23 cellular contexts compared by ENCODE assay signal in genomic region chr2:210428415-210429179, GRCh38. TPM values are rescaled to one million over a fixed set of nuclear protein-coding genes. Genes with fewer than 3 reads are reported as not detected.
DNase-seq lines count a peak whose midpoint lies in the region; ATAC-seq and TF ChIP-seq lines count a peak whose summit lies in the region.
"Had no signal": no experiment of that assay in that cellular context is flagged by ENCODE, and none has a peak within 500 bp of the region (broad histone marks: within the 10 kb centered on the region; RNA-seq: fewer than 3 reads in every experiment).

No MANE protein-coding gene starts in this region.

- no peaks in the 10 kb centered on the region for H4K20me1 ChIP-seq in PC-3 (ENCODE audit: low read length)
- no peaks in the 10 kb centered on the region for H4K20me1 ChIP-seq in osteoblast (ENCODE audit: insufficient read depth, low read length)

- intact Hi-C loops in PC-3 (cut with micrococcal nuclease) (loop anchor here (5.0 kb wide), 1 partner anchor 1046 kb away; no protein-coding TSS in a partner anchor), sciatic nerve (cut with DNase I) (no loop called here)

- H3K4me1 ChIP-seq in PC-3 (ENCODE audit: insufficient read depth, low read length) (no peaks in the 10 kb centered on the region), osteoblast (ENCODE audit: insufficient read depth, low read length) (peaks cover 3% of the 10 kb centered on the region)
- H3K4me1 ChIP-seq: breast epithelium, neural progenitor cell had no signal

- H2AFZ ChIP-seq in PC-3 (ENCODE audit: low read length) = no peak overlapping the region
- H2AFZ ChIP-seq in osteoblast (ENCODE audit: low read length) = no peak overlapping the region
- H2AFZ ChIP-seq: neural progenitor cell had no signal

- no peaks in the 10 kb centered on the region for H3F3A ChIP-seq in PC-3 (ENCODE audit: low read length, unreplicated experiment)

- H3K9me2 ChIP-seq in PC-3 (replicated peaks; ENCODE audit: low read length) = no peaks in the 10 kb centered on the region

- no TSS peak for BruUV-seq in PC-3 (replicated peaks; lab: Mats Ljungman, UMichigan)

- ATAC-seq in PC-3 (no peak; the same call in 1 of the 2 replicates), sciatic nerve (peak; percentile 89), HG03457 (IDR thresholded peaks at IDR 0.05; ENCODE audit: unreplicated experiment) (no peak)
- no peak for ATAC-seq in activated CD8-positive, alpha-beta memory T cell treated with anti-CD3 and anti-CD28 coated beads, Interleukin-2, amount 10 ng/mL, durations not matched to agents 7 days and 5 days
- ATAC-seq: T-cell had no signal

- H3K9ac ChIP-seq in PC-3 (ENCODE audit: low read length) = no peak overlapping the region
- H3K9ac ChIP-seq: neural progenitor cell had no signal

- POLR2A ChIA-PET in PC-3 (lab: Charles Lee; ENCODE audit: unreplicated experiment) = no interaction called here

- H3K27ac Mint-ChIP-seq in activated CD8-positive, alpha-beta memory T cell treated with anti-CD3 and anti-CD28 coated beads, Interleukin-2, amount 10 ng/mL, durations not matched to agents 7 days and 5 days = no peak overlapping the region
- H3K27ac Mint-ChIP-seq: CD14-positive monocyte, neural progenitor cell, T-cell had no signal

- no peaks in the 10 kb centered on the region for H3K27me3 Mint-ChIP-seq in activated CD8-positive, alpha-beta memory T cell treated with anti-CD3 and anti-CD28 coated beads, Interleukin-2, amount 10 ng/mL, durations not matched to agents 7 days and 5 days
- H3K27me3 Mint-ChIP-seq: T-cell had no signal

- peaks cover 5% of the 10 kb centered on the region for H3K4me1 Mint-ChIP-seq in activated CD8-positive, alpha-beta memory T cell treated with anti-CD3 and anti-CD28 coated beads, Interleukin-2, amount 10 ng/mL, durations not matched to agents 7 days and 5 days
- H3K4me1 Mint-ChIP-seq: CD14-positive monocyte, neural progenitor cell, T-cell had no signal

- H3K9me3 Mint-ChIP-seq in activated CD8-positive, alpha-beta memory T cell treated with anti-CD3 and anti-CD28 coated beads, Interleukin-2, amount 10 ng/mL, durations not matched to agents 7 days and 5 days (ENCODE audit: low read depth) = peaks cover 11% of the 10 kb centered on the region

- H3K4me3 ChIP-seq in AG10803 (ENCODE audit: low read length) (no peak overlapping the region), PC-3 (ENCODE audit: low read length) (no peak overlapping the region), osteoblast (ENCODE audit: insufficient read depth, low read length) (no peak overlapping the region)
- H3K4me3 ChIP-seq: breast epithelium, heart right ventricle, left ventricle myocardium inferior, neural progenitor cell, vagina had no signal

- H3K4me2 ChIP-seq in PC-3 (ENCODE audit: low read length) = no peak overlapping the region
- H3K4me2 ChIP-seq in osteoblast (ENCODE audit: insufficient read depth, low read length) = no peak overlapping the region
- H3K4me2 ChIP-seq: neural progenitor cell had no signal

- DNase-seq in AG10803 (ENCODE audit: low read depth) (peak; percentile 1), PC-3 (peak; percentile 16), fibroblast of gingiva (ENCODE audit: low read depth) (peak; percentile 94), sciatic nerve (ENCODE audit: low spot score) (no peak), osteoblast (ENCODE audit: insufficient read length, low spot score, missing footprints) (no peak), NCI-H128 (lab: John Stamatoyannopoulos, UW; ENCODE audit: unreplicated experiment) (no peak)
- DNase-seq in activated CD8-positive, alpha-beta memory T cell treated with anti-CD3 and anti-CD28 coated beads, Interleukin-2, amount 10 ng/mL, durations not matched to agents 7 days and 5 days = no peak
- DNase-seq: activated CD4-positive, alpha-beta T cell treated with anti-CD3 and anti-CD28 coated beads for 48 hours; activated CD8-positive, alpha-beta memory T cell treated with anti-CD3 and anti-CD28 coated beads, Interleukin-2, amount 50 U/mL, for 4 hours; activated effector memory CD4-positive, alpha-beta T cell treated with Interleukin-2 at 50 U/mL for 16 hours; DMS153; erythroblast; heart right ventricle; left ventricle myocardium inferior; NCI-H1436; NCI-H226; OCI-M1; T-cell had no signal

- peaks cover 4% of the 10 kb centered on the region; the same call in 1 of the 2 replicates for H3K9me3 ChIP-seq in PC-3 (ENCODE audit: low read length)
- no peaks in the 10 kb centered on the region for H3K9me3 ChIP-seq in osteoblast (ENCODE audit: low read depth, low read length)
- H3K9me3 ChIP-seq: vagina had no signal

- no peak for TF ChIP-seq CTCF in AG10803 (conservative IDR thresholded peaks at IDR 0.05; ENCODE audit: low read length)
- TF ChIP-seq CTCF in PC-3 (conservative IDR thresholded peaks at IDR 0.05; ENCODE audit: low read depth, low read length) = no peak
- no peak for TF ChIP-seq CTCF in osteoblast (IDR thresholded peaks at IDR 0.05; ENCODE audit: extremely low read depth, low read depth, low read length)

- no peaks in the 10 kb centered on the region for H3K79me2 ChIP-seq in PC-3 (ENCODE audit: low read length)
- no peaks in the 10 kb centered on the region for H3K79me2 ChIP-seq in osteoblast (ENCODE audit: insufficient read depth, low read length)

- H3K27ac ChIP-seq in PC-3 (ENCODE audit: low read length) (no peak overlapping the region), osteoblast (ENCODE audit: low read depth, low read length) (no peak overlapping the region)
- H3K27ac ChIP-seq: breast epithelium, heart right ventricle, left ventricle myocardium inferior, neural progenitor cell, vagina had no signal

- CTCF ChIA-PET in PC-3 (lab: Charles Lee) = no interaction called here
- CTCF ChIA-PET in activated CD8-positive, alpha-beta memory T cell treated with anti-CD3 and anti-CD28 coated beads, Interleukin-2, amount 10 ng/mL, durations not matched to agents 7 days and 5 days (lab: Charles Lee) = no interaction called here

- H3K27me3 ChIP-seq in PC-3 (ENCODE audit: low read length) (no peaks in the 10 kb centered on the region), osteoblast (ENCODE audit: insufficient read depth, low read length) (no peaks in the 10 kb centered on the region)
- H3K27me3 ChIP-seq: breast epithelium, heart right ventricle, neural progenitor cell, vagina had no signal

- no peak overlapping the region for H3K4me3 Mint-ChIP-seq in activated CD8-positive, alpha-beta memory T cell treated with anti-CD3 and anti-CD28 coated beads, Interleukin-2, amount 10 ng/mL, durations not matched to agents 7 days and 5 days
- H3K4me3 Mint-ChIP-seq: CD14-positive monocyte, neural progenitor cell, T-cell had no signal

- H3K36me3 ChIP-seq in PC-3 (ENCODE audit: low read depth, low read length) (peaks cover 7% of the 10 kb centered on the region; the same call in 1 of the 2 replicates), osteoblast (ENCODE audit: insufficient read depth, low read length) (peaks cover 3% of the 10 kb centered on the region)

- H3K36me3 Mint-ChIP-seq in activated CD8-positive, alpha-beta memory T cell treated with anti-CD3 and anti-CD28 coated beads, Interleukin-2, amount 10 ng/mL, durations not matched to agents 7 days and 5 days = peaks cover 42% of the 10 kb centered on the region

RNA-seq across cellular contexts. Expression of gene LANCL1, which starts 48.0 kb away (rescaled TPM):
- 16.0 and 19.0 TPM in 2 replicates for total RNA-seq in PC-3 (2014; rRNA removed)
- 46.0 TPM for total RNA-seq in sciatic nerve
- total RNA-seq in osteoblast = 35.8 and 40.7 TPM in 2 replicates
- total RNA-seq in activated CD8-positive, alpha-beta memory T cell treated with anti-CD3 and anti-CD28 coated beads, Interleukin-2, amount 10 ng/mL, durations not matched to agents 7 days and 5 days = 10 to 100 TPM; 34.7 to 37.9 TPM

Comparison
In these comparisons a context has a peak if more than half of its experiments do, and no peak if none do; other contexts are left out.
1. DNase-seq: peak in AG10803 (single experiment), PC-3 (single experiment) and fibroblast of gingiva (single experiment); none in sciatic nerve (single experiment), osteoblast (single experiment), activated CD8-positive, alpha-beta memory T cell treated with anti-CD3 and anti-CD28 coated beads, Interleukin-2, amount 10 ng/mL, durations not matched to agents 7 days and 5 days (single experiment) and NCI-H128 (single experiment).